In the genomic region with DNA sequence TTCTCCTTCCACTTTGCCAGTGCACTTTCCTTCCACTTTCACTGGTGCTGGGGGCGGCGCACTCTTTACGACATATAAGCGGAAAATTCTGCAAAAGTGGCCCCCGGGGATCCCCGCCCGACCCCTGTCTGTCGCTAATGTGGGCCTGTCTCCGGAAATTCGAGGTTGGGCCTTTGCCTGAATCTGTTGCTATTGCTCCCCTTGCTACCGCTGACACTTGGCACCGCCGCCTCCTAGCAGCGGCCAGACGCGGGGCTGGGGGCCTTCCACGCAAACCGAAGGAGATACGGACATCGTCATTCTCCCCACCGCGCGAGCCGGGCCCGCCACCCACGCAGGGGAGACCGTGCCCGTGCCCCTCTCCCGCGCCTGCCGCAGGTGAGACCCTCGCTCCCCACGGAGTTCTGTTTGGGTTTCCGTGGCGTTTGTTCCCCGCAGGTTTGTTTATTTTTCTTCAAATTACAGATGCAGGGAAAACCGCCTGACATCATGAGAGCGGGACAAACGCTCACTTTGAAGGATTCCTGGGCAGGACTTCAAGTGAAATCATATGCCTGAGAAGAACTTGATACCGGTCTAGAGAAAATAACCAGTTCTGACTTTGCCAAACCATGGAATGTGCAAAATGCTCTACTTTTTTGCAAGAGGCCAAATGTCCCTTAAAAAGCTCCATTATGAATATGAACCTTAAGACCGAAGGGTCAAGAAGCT, we compare ENCODE assay signal across 13 cellular contexts. TPM values are rescaled to one million over a fixed set of nuclear protein-coding genes. Genes with fewer than 3 reads are reported as not detected.
DNase-seq lines count a peak whose midpoint lies in the region; ATAC-seq and TF ChIP-seq lines count a peak whose summit lies in the region.
"Had no signal": no experiment of that assay in that cellular context is flagged by ENCODE, and none has a peak within 500 bp of the region (broad histone marks: within the 10 kb centered on the region; RNA-seq: fewer than 3 reads in every experiment).

No MANE protein-coding gene starts in this region.

- H4K20me1 ChIP-seq in neural cell (ENCODE audit: insufficient read depth) = no peaks in the 10 kb centered on the region

- ATAC-seq in heart right ventricle (no peak), left ventricle myocardium superior (no peak), GM21529 (IDR thresholded peaks at IDR 0.05; ENCODE audit: unreplicated experiment) (no peak), GM19452 (IDR thresholded peaks at IDR 0.05; ENCODE audit: unreplicated experiment) (no peak), omental fat pad (ENCODE audit: low FRiP score) (no peak)
- ATAC-seq in activated naive CD4-positive, alpha-beta T cell treated with anti-CD3 and anti-CD28 coated beads, Interleukin-2, amount 50 U/mL, for 72 hours = no peak
- ATAC-seq: pancreas had no signal

- peak overlapping the region in 9 of 10 donors; percentile 7 to 49 (median 38) for H3K4me3 ChIP-seq in heart right ventricle
- H3K4me3 ChIP-seq in esophagus muscularis mucosa = peak overlapping the region; percentile 36 to 55 (median 46)
- H3K4me3 ChIP-seq in neural cell (ENCODE audit: low read length) = no peak overlapping the region
- H3K4me3 ChIP-seq: pancreas had no signal

- H3K9ac ChIP-seq in neural cell (ENCODE audit: low read length) = no peak overlapping the region

- H3K9me3 Mint-ChIP-seq in activated naive CD4-positive, alpha-beta T cell treated with anti-CD3 and anti-CD28 coated beads, Interleukin-2, amount 50 U/mL, for 72 hours = peaks cover 0 to 3% of the 10 kb centered on the region in 2 donors

- TF ChIP-seq CTCF in heart right ventricle (IDR thresholded peaks at IDR 0.05) (no peak), esophagus muscularis mucosa (IDR thresholded peaks at IDR 0.05) (no peak), neural cell (IDR thresholded peaks at IDR 0.05; ENCODE audit: poor library complexity, severe bottlenecking) (no peak), omental fat pad (IDR thresholded peaks at IDR 0.05) (no peak)

- DNase-seq in heart right ventricle (peak in 1 of 2 donors; percentile 18), left ventricle myocardium superior (no peak), esophagus muscularis mucosa (ENCODE audit: extremely low spot score) (no peak), omental fat pad (ENCODE audit: low spot score) (no peak)
- DNase-seq in activated naive CD4-positive, alpha-beta T cell treated with anti-CD3 and anti-CD28 coated beads, Interleukin-2, amount 50 U/mL, for 72 hours (ENCODE audit: low spot score in 2 of 2) = no peak
- DNase-seq: activated CD8-positive, alpha-beta memory T cell treated with anti-CD3 and anti-CD28 coated beads, Interleukin-2, amount 50 U/mL, for 48 hours; NCI-H1694 had no signal

- TF ChIP-seq RAD21 in neural cell (conservative IDR thresholded peaks at IDR 0.05) = no peak

- H3K9me3 ChIP-seq in heart right ventricle = no peaks in the 10 kb centered on the region
- no peaks in the 10 kb centered on the region for H3K9me3 ChIP-seq in esophagus muscularis mucosa
- no peaks in the 10 kb centered on the region for H3K9me3 ChIP-seq in neural cell (ENCODE audit: low read length)
- H3K9me3 ChIP-seq: pancreas had no signal

- TF ChIP-seq EP300 in esophagus muscularis mucosa (IDR thresholded peaks at IDR 0.05) (no peak), neural cell (conservative IDR thresholded peaks at IDR 0.05; ENCODE audit: poor library complexity, severe bottlenecking) (no peak)

- no peaks in the 10 kb centered on the region for H3F3A ChIP-seq in neural cell (ENCODE audit: insufficient read depth, low read length, poor library complexity, severe bottlenecking)

- intact Hi-C loops in heart right ventricle (cut with DNase I) (loop anchor here in 1 of 10 donors (10.0 kb wide), 1 partner anchor 758 kb away; no protein-coding TSS in a partner anchor), left ventricle myocardium superior (cut with micrococcal nuclease) (no loop called here), esophagus muscularis mucosa (cut with DNase I) (no loop called here)

- H3K79me2 ChIP-seq in neural cell (replicated peaks; ENCODE audit: insufficient read depth, low read length) = no peaks in the 10 kb centered on the region

- WGBS in heart right ventricle, 2 donors = 21 to 24% methylated on average over 41 of the region's 41 CpGs
- WGBS in esophagus muscularis mucosa = 48% methylated on average over 28 of the region's 41 CpGs

- H3K27ac Mint-ChIP-seq in activated naive CD4-positive, alpha-beta T cell treated with anti-CD3 and anti-CD28 coated beads, Interleukin-2, amount 50 U/mL, for 72 hours = no peak overlapping the region

- H2AFZ ChIP-seq in neural cell (ENCODE audit: low read depth, low read length) = no peak overlapping the region

- H3K27me3 ChIP-seq in heart right ventricle (peaks cover 0 to 99% (median 93%) of the 10 kb centered on the region in 7 donors), esophagus muscularis mucosa (peaks cover 0 to 83% (median 4%) of the 10 kb centered on the region in 4 donors), neural cell (ENCODE audit: insufficient read depth, low read depth, low read length) (peaks cover 98% of the 10 kb centered on the region)

- TF ChIP-seq POLR2A in esophagus muscularis mucosa (IDR thresholded peaks at IDR 0.05; ENCODE audit: low read depth) = no peak

- H3K4me2 ChIP-seq in neural cell (ENCODE audit: low read length) = no peak overlapping the region

- H3K36me3 Mint-ChIP-seq in activated naive CD4-positive, alpha-beta T cell treated with anti-CD3 and anti-CD28 coated beads, Interleukin-2, amount 50 U/mL, for 72 hours = peaks cover 29 to 35% of the 10 kb centered on the region in 2 donors

- no peaks in the 10 kb centered on the region for H3K9me2 ChIP-seq in neural cell (ENCODE audit: insufficient read depth, low read length)

- no peaks in the 10 kb centered on the region for H3K36me3 ChIP-seq in heart right ventricle
- no peaks in the 10 kb centered on the region for H3K36me3 ChIP-seq in esophagus muscularis mucosa
- H3K36me3 ChIP-seq in neural cell (ENCODE audit: insufficient read depth, low read length) = no peaks in the 10 kb centered on the region
- H3K36me3 ChIP-seq: pancreas had no signal

- peaks cover 0 to 31% (median 12%) of the 10 kb centered on the region in 9 donors for H3K4me1 ChIP-seq in heart right ventricle
- H3K4me1 ChIP-seq in esophagus muscularis mucosa = peaks cover 13 to 51% (median 48%) of the 10 kb centered on the region in 4 donors

- H3K27ac ChIP-seq in heart right ventricle (peak overlapping the region in 4 of 10 donors; percentile 11 to 43 (median 20)), esophagus muscularis mucosa (replicated peaks in 1 of 4) (peak overlapping the region; percentile 77 to 84 (median 80)), neural cell (ENCODE audit: low read length) (no peak overlapping the region)
- H3K27ac ChIP-seq: pancreas had no signal

TF ChIP-seq in neural cell, 6 proteins besides CTCF, POLR2A, EP300 and RAD21:
- TF ChIP-seq EZH2 (IDR thresholded peaks at IDR 0.05; ENCODE audit: borderline replicate concordance, insufficient read depth, low read length, poor library complexity, severe bottlenecking) = peak; percentile 59
- TF ChIP-seq POLR2AphosphoS5 (IDR thresholded peaks at IDR 0.05) = peak; percentile 10
- TF ChIP-seq REST (IDR thresholded peaks at IDR 0.05; ENCODE audit: borderline replicate concordance) = no peak

RNA-seq across cellular contexts. Expression of gene TWIST1, which starts 5.0 kb away (rescaled TPM):
- total RNA-seq in heart right ventricle = 1 to 10 TPM in 7 of 10 donors, under 1 TPM in 3; 0.45 to 3.5 (median 1.3) TPM
- polyA plus RNA-seq in heart right ventricle = 1 to 10 TPM; 3.2 to 3.4 TPM
- 1.3 TPM for total RNA-seq in left ventricle myocardium superior
- 10 to 100 TPM; 15.6 to 18.3 (median 16.1) TPM for total RNA-seq in esophagus muscularis mucosa
- polyA plus RNA-seq in neural cell = not detected in 2 replicates
- polyA minus RNA-seq in neural cell = not detected in 2 replicates
- not detected for total RNA-seq in activated naive CD4-positive, alpha-beta T cell treated with anti-CD3 and anti-CD28 coated beads, Interleukin-2, amount 50 U/mL, for 72 hours
- 10 to 100 TPM in 2 of 4 donors, 1 to 10 TPM in 2; 5.4 to 14.8 (median 9.9) TPM for total RNA-seq in omental fat pad

RNA-seq across cellular contexts. Expression of gene FERD3L, which starts 32.8 kb away (rescaled TPM):
- not detected for total RNA-seq in heart right ventricle
- under 1 TPM in 1 of 2 donors, not detected in 1; 0.09 TPM for polyA plus RNA-seq in heart right ventricle
- total RNA-seq in left ventricle myocardium superior = not detected
- not detected for total RNA-seq in esophagus muscularis mucosa
- polyA plus RNA-seq in neural cell = not detected in 2 replicates
- not detected in 2 replicates for polyA minus RNA-seq in neural cell
- total RNA-seq in activated naive CD4-positive, alpha-beta T cell treated with anti-CD3 and anti-CD28 coated beads, Interleukin-2, amount 50 U/mL, for 72 hours = not detected
- not detected for total RNA-seq in omental fat pad
- total RNA-seq: A673, cerebellum, pancreas had no signal
- polyA plus RNA-seq: pancreas had no signal
